In genomic region chr17:38467491-38467890, GRCh38 we compare ENCODE assay signal across 2 cellular contexts.
TF ChIP-seq lines count a peak whose summit lies in the region.

No MANE protein-coding gene starts in this region.

TF ChIP-seq in IMR-90, 13 proteins besides CTCF, POLR2A, EP300 and RAD21:
- no peak for TF ChIP-seq NFE2L2 (IDR thresholded peaks at IDR 0.05; ENCODE audit: low read depth, low read length)
- no peak for TF ChIP-seq CEBPB (IDR thresholded peaks at IDR 0.05; ENCODE audit: low read depth, low read length)
- TF ChIP-seq MXI1 (IDR thresholded peaks at IDR 0.05; ENCODE audit: borderline replicate concordance, low read depth, low read length) = no peak
- TF ChIP-seq MAFK (IDR thresholded peaks at IDR 0.05; ENCODE audit: low read depth, low read length) = no peak
- no peak for TF ChIP-seq FOS (IDR thresholded peaks at IDR 0.05; ENCODE audit: low read depth, low read length)
- no peak for TF ChIP-seq MAZ (IDR thresholded peaks at IDR 0.05; ENCODE audit: borderline replicate concordance, low read depth, low read length)
- no peak for TF ChIP-seq BHLHE40 (IDR thresholded peaks at IDR 0.05; ENCODE audit: low read depth, low read length)
- no peak for TF ChIP-seq SMC3 (IDR thresholded peaks at IDR 0.05; ENCODE audit: low read depth, low read length)
- TF ChIP-seq USF2 (IDR thresholded peaks at IDR 0.05; ENCODE audit: low read depth, low read length) = no peak
- no peak for TF ChIP-seq RFX5 (IDR thresholded peaks at IDR 0.05; ENCODE audit: low read depth, low read length)
- no peak for TF ChIP-seq RCOR1 (IDR thresholded peaks at IDR 0.05; ENCODE audit: insufficient replicate concordance, low read length)
- no peak for TF ChIP-seq CHD1 (IDR thresholded peaks at IDR 0.05; ENCODE audit: low read depth, low read length)
- TF ChIP-seq ELK1 (IDR thresholded peaks at IDR 0.05; ENCODE audit: borderline replicate concordance, low read depth, low read length) = no peak

TF ChIP-seq in K562, 482 proteins besides CTCF, POLR2A, EP300 and RAD21:
- TF ChIP-seq ZBTB26 (CRISPR knock-in tag; IDR thresholded peaks at IDR 0.05) (0 out of 2 replicates have a peak, but pooled peaks have one; percentile 25), XRCC5 (IDR thresholded peaks at IDR 0.05; ENCODE audit: low read depth, low read length) (no peak), HDAC1 (IDR thresholded peaks at IDR 0.05) (peak in 1 of 2 experiments; percentile 21; a peak in 1 of 4 replicates), ZNF23 (CRISPR knock-in tag; IDR thresholded peaks at IDR 0.05) (no peak), EHMT2 (IDR thresholded peaks at IDR 0.05) (0 out of 2 replicates have a peak, but pooled peaks have one; percentile 32), ZNF347 (CRISPR knock-in tag; IDR thresholded peaks at IDR 0.05; ENCODE audit: low read depth) (no peak), ZNF217 (CRISPR knock-in tag; IDR thresholded peaks at IDR 0.05) (no peak), ARHGAP35 (IDR thresholded peaks at IDR 0.05; ENCODE audit: partially characterized antibody) (peak; percentile 34), MTA1 (IDR thresholded peaks at IDR 0.05; ENCODE audit: borderline replicate concordance) (peak; percentile 57; the same call in 1 of the 2 replicates), MNT (conservative IDR thresholded peaks at IDR 0.05) (no peak)
TF ChIP-seq in K562: peak in this region for 5.
